8 cellular contexts compared by ENCODE assay signal in genomic region chr11:46392421-46393230, GRCh38. TPM values are rescaled to one million over a fixed set of nuclear protein-coding genes. Genes with fewer than 3 reads are reported as not detected.
DNase-seq lines count a peak whose midpoint lies in the region; ATAC-seq, FAIRE-seq and TF ChIP-seq lines count a peak whose summit lies in the region.

No MANE protein-coding gene starts in this region.

- peak overlapping the region; percentile 50 for H3K27ac Mint-ChIP-seq in astrocyte (ENCODE audit: unreplicated experiment)

- H3K36me3 ChIP-seq in astrocyte (ENCODE audit: insufficient read depth, low read length) (peaks cover 6% of the 10 kb centered on the region), vagina (peaks cover 0 to 13% of the 10 kb centered on the region in 2 donors)

- no peak overlapping the region for H2AFZ ChIP-seq in astrocyte (ENCODE audit: low read depth, low read length)

- DNase-seq in AG20443 (ENCODE audit: low spot score) (peak; percentile 97), HT1080 (ENCODE audit: low read depth) (peak; percentile 73), T-helper 22 cell (ENCODE audit: low read depth) (peak; percentile 45), astrocyte (ENCODE audit: low read depth) (peak; percentile 51), hepatic stellate cell (ENCODE audit: low spot score) (peak; percentile 96), renal cortical epithelial cell (ENCODE audit: low read depth) (peak; percentile 32), vagina (ENCODE audit: extremely low spot score in 2 of 2) (no peak)

- no peaks in the 10 kb centered on the region for H3K79me2 ChIP-seq in astrocyte (ENCODE audit: insufficient read depth, low read length)

- H3K4me1 ChIP-seq in astrocyte (ENCODE audit: insufficient read depth, low read length) = peaks cover 16% of the 10 kb centered on the region
- H3K4me1 ChIP-seq in vagina = peaks cover 38% of the 10 kb centered on the region

- H3K9me3 Mint-ChIP-seq in astrocyte (ENCODE audit: unreplicated experiment) = no peaks in the 10 kb centered on the region

- H3K9me3 ChIP-seq in astrocyte (ENCODE audit: insufficient read depth, low read depth, low read length) = no peaks in the 10 kb centered on the region
- H3K9me3 ChIP-seq in vagina = no peaks in the 10 kb centered on the region

- H3K4me1 Mint-ChIP-seq in astrocyte (ENCODE audit: low read depth, unreplicated experiment) = no peaks in the 10 kb centered on the region

- peaks cover 24% of the 10 kb centered on the region for H3K27me3 ChIP-seq in astrocyte (ENCODE audit: insufficient read depth, low read length)
- peaks cover 13% of the 10 kb centered on the region for H3K27me3 ChIP-seq in vagina

- H3K9ac ChIP-seq in astrocyte (ENCODE audit: low read length) = no peak overlapping the region

- peak overlapping the region; percentile 83 for H3K4me3 Mint-ChIP-seq in astrocyte (ENCODE audit: unreplicated experiment)

- peaks cover 7% of the 10 kb centered on the region for H3K36me3 Mint-ChIP-seq in astrocyte (ENCODE audit: low read depth, unreplicated experiment)

- H3K27ac ChIP-seq in astrocyte (ENCODE audit: low read depth, low read length) (no peak overlapping the region), vagina (no peak overlapping the region)

- peaks cover 16% of the 10 kb centered on the region for H3K27me3 Mint-ChIP-seq in astrocyte (ENCODE audit: low read depth, unreplicated experiment)

- H3K4me3 ChIP-seq in astrocyte (ENCODE audit: insufficient read depth, low read depth, low read length) (peak overlapping the region; percentile 38), vagina (peak overlapping the region; percentile 22 to 31)

- TF ChIP-seq POLR2A in vagina (IDR thresholded peaks at IDR 0.05) = no peak

- no peak for TF ChIP-seq CTCF in astrocyte (IDR thresholded peaks at IDR 0.05; ENCODE audit: insufficient read depth, low read depth, low read length)
- no peak for TF ChIP-seq CTCF in vagina (IDR thresholded peaks at IDR 0.05)

- peaks cover 42% of the 10 kb centered on the region for H4K20me1 ChIP-seq in astrocyte (ENCODE audit: insufficient read depth, low read length)

- no peak for FAIRE-seq in astrocyte (lab: Jason Lieb, UNC)

- peak; percentile 58 for ATAC-seq in GM19351 (IDR thresholded peaks at IDR 0.05; ENCODE audit: unreplicated experiment)

- intact Hi-C loops in vagina (cut with DNase I) = loop anchor here (5.0 kb wide), 1 partner anchor 150 kb away; no protein-coding TSS in a partner anchor

- peak overlapping the region; percentile 83 for H3K4me2 ChIP-seq in astrocyte (ENCODE audit: low read length)

RNA-seq across cellular contexts. Expression of gene CHRM4, which starts 1.1 kb away (rescaled TPM):
- total RNA-seq in HT1080 (2014; rRNA removed; shearing (Covaris generic)) = 0.40 and 0.57 TPM in 2 replicates
- 0.42 and 0.59 TPM in 2 replicates for polyA plus RNA-seq in HT1080 (2015; cell fraction: cytosol; rRNA removed)
- polyA plus RNA-seq in HT1080 (2015; cell fraction: nucleus; rRNA removed) = 0.35 and 0.40 TPM in 2 replicates
- 0.27 and 0.43 TPM in 2 replicates for total RNA-seq in astrocyte
- total RNA-seq in renal cortical epithelial cell = not detected in 2 replicates
- not detected for total RNA-seq in vagina

RNA-seq across cellular contexts. Expression of gene MDK, which starts 11.2 kb away (rescaled TPM):
- total RNA-seq in HT1080 (2014; rRNA removed; shearing (Covaris generic)) = 40.5 and 54.9 TPM in 2 replicates
- 27.9 and 33.8 TPM in 2 replicates for polyA plus RNA-seq in HT1080 (2015; cell fraction: cytosol; rRNA removed)
- polyA plus RNA-seq in HT1080 (2015; cell fraction: nucleus; rRNA removed) = 12.1 and 15.8 TPM in 2 replicates
- 277 and 325 TPM in 2 replicates for total RNA-seq in astrocyte
- 22.5 and 26.7 TPM in 2 replicates for total RNA-seq in renal cortical epithelial cell
- total RNA-seq in vagina = 142 TPM

RNA-seq across cellular contexts. Expression of gene DGKZ, which starts 45.4 kb away (rescaled TPM):
- total RNA-seq in HT1080 (2014; rRNA removed; shearing (Covaris generic)) = 107 and 115 TPM in 2 replicates
- 54.7 and 59.2 TPM in 2 replicates for polyA plus RNA-seq in HT1080 (2015; cell fraction: cytosol; rRNA removed)
- 70.9 and 71.9 TPM in 2 replicates for polyA plus RNA-seq in HT1080 (2015; cell fraction: nucleus; rRNA removed)
- 53.8 and 59.3 TPM in 2 replicates for total RNA-seq in astrocyte
- total RNA-seq in renal cortical epithelial cell = 32.1 and 32.5 TPM in 2 replicates
- total RNA-seq in vagina = 78.8 TPM

Comparison
In these comparisons a context has a peak if more than half of its experiments do, and no peak if none do; other contexts are left out.
1. DNase-seq: peak in AG20443 (single experiment), HT1080 (single experiment), T-helper 22 cell (single experiment), astrocyte (single experiment), hepatic stellate cell (single experiment) and renal cortical epithelial cell (single experiment); none in vagina (0 of 2).